Comparison of ENCODE assay signal across 1 cellular context in genomic region chrX:40082447-40083119, GRCh38.
TF ChIP-seq lines count a peak whose summit lies in the region.

No MANE protein-coding gene starts in this region.

TF ChIP-seq in H1, 55 proteins besides CTCF, POLR2A, EP300 and RAD21 (continued from another document):
- TF ChIP-seq NRF1 (IDR thresholded peaks at IDR 0.05; ENCODE audit: low read depth, low read length) (no peak), BRCA1 (IDR thresholded peaks at IDR 0.05; ENCODE audit: low read depth, low read length) (no peak), CTBP2 (IDR thresholded peaks at IDR 0.05; ENCODE audit: borderline replicate concordance, insufficient read depth, insufficient read length, low read length) (no peak), EZH2 (IDR thresholded peaks at IDR 0.05; ENCODE audit: low read depth, low read length, severe bottlenecking) (no peak), SIRT6 (IDR thresholded peaks at IDR 0.05; ENCODE audit: low read length) (no peak), CHD7 (IDR thresholded peaks at IDR 0.05; ENCODE audit: insufficient replicate concordance, low read length) (no peak)
